18 cellular contexts compared by ENCODE assay signal in genomic region chr9:135827866-135828580, GRCh38.
"Had no signal": no experiment of that assay in that cellular context is flagged by ENCODE, and none has a peak within 500 bp of the region (broad histone marks: within the 10 kb centered on the region; RNA-seq: fewer than 3 reads in every experiment).

No MANE protein-coding gene starts in this region.

- ATAC-seq: activated T-cell treated with anti-CD3 and anti-CD28 coated beads, Interleukin-2, amount 50 U/mL, for 4 hours; heart right ventricle; mucosa of descending colon; WTC11 had no signal

- H3K4me3 ChIP-seq: heart right ventricle, mucosa of descending colon had no signal

- H3K27me3 Mint-ChIP-seq: dendritic cell treated with granulocyte-macrophage colony-stimulating factor and Interleukin-4, amounts not matched to agents 40 ng/mL and 50 ng/mL, for 4 days had no signal

- H3K36me3 ChIP-seq: prostate gland had no signal

- H3K4me1 ChIP-seq: heart right ventricle, prostate gland had no signal

- H3K27ac ChIP-seq: heart right ventricle had no signal

- DNase-seq: activated CD4-positive, alpha-beta T cell treated with anti-CD3 and anti-CD28 coated beads, Interleukin-2, amount 50 U/mL, for 48 hours; activated CD8-positive, alpha-beta memory T cell treated with anti-CD3 and anti-CD28 coated beads, Interleukin-2, amount 50 U/mL, for 48 hours; activated naive CD4-positive, alpha-beta T cell treated with Interleukin-2 at 50 U/mL for 16 hours; activated T-cell treated with anti-CD3 and anti-CD28 coated beads, Interleukin-2, amount 50 U/mL, for 4 hours; amygdala; effector CD4-positive, alpha-beta T cell; foreskin fibroblast; heart right ventricle; immature natural killer cell; mesenchymal stem cell; mucosa of descending colon; occipital lobe; stimulated activated CD4-positive, alpha-beta T cell treated with anti-CD3 and anti-CD28 coated beads, Interleukin-4, amount 100 ng/mL, for 24 hours; stimulated activated naive CD4-positive, alpha-beta T cell treated with Interleukin-2 at 50 U/mL for 16 hours; T-helper 9 cell had no signal

- H3K27me3 ChIP-seq: heart right ventricle had no signal

- H3K4me1 Mint-ChIP-seq: WTC11 had no signal

- H3K27ac Mint-ChIP-seq: dendritic cell treated with granulocyte-macrophage colony-stimulating factor and Interleukin-4, amounts not matched to agents 40 ng/mL and 50 ng/mL, for 4 days had no signal

- H3K9me3 Mint-ChIP-seq: dendritic cell treated with granulocyte-macrophage colony-stimulating factor and Interleukin-4, amounts not matched to agents 40 ng/mL and 50 ng/mL, for 4 days had no signal

- H3K4me3 Mint-ChIP-seq: activated T-cell treated with anti-CD3 and anti-CD28 coated beads, Interleukin-2, amount 50 U/mL, for 4 hours; dendritic cell treated with granulocyte-macrophage colony-stimulating factor and Interleukin-4, amounts not matched to agents 40 ng/mL and 50 ng/mL, for 4 days; immature natural killer cell; WTC11 had no signal

- H3K9me3 ChIP-seq: prostate gland had no signal
